Comparison of ENCODE assay signal across 19 cellular contexts in genomic region chr4:168629561-168629960, GRCh38.
"Had no signal": no experiment of that assay in that cellular context is flagged by ENCODE, and none has a peak within 500 bp of the region (broad histone marks: within the 10 kb centered on the region; RNA-seq: fewer than 3 reads in every experiment).

No MANE protein-coding gene starts in this region.

- H3K9me3 Mint-ChIP-seq: activated CD4-positive, alpha-beta T cell treated with anti-CD3 and anti-CD28 coated beads, Interleukin-2, amount 10 ng/mL, durations not matched to agents 24 days and 14 days; activated naive CD4-positive, alpha-beta T cell treated with anti-CD3 and anti-CD28 coated beads for 36 hours; activated T-helper 1 cell treated with anti-CD3 and anti-CD28 coated beads, Interleukin-12 subunit alpha, Interleukin-12 subunit beta, Interleukin-2, Interleukin-4 antibody, amounts not matched to agents 30 ng/mL and 10 ng/mL and 1 ng/mL, durations not matched to agents 14 hours and 24 hours and 36 hours; central memory CD8-positive, alpha-beta T cell; dendritic cell treated with granulocyte-macrophage colony-stimulating factor and Interleukin-4, amounts not matched to agents 40 ng/mL and 50 ng/mL, for 4 days; endodermal cell; stimulated activated naive CD8-positive, alpha-beta T cell treated with anti-CD3 and anti-CD28 coated beads, Interleukin-15, amount 100 ng/mL, for 72 hours; T-helper 1 cell treated with Interleukin-12 subunit alpha and Interleukin-12 subunit beta and Interleukin-4 antibody, amounts not matched to agents 30 μg/mL and 1 μg/mL, for 36 hours had no signal

- H3K4me3 Mint-ChIP-seq: activated CD4-positive, alpha-beta T cell treated with anti-CD3 and anti-CD28 coated beads, Interleukin-2, amount 10 ng/mL, durations not matched to agents 24 days and 14 days; activated naive CD4-positive, alpha-beta T cell treated with anti-CD3 and anti-CD28 coated beads for 36 hours; activated T-helper 1 cell treated with anti-CD3 and anti-CD28 coated beads, Interleukin-12 subunit alpha, Interleukin-12 subunit beta, Interleukin-2, Interleukin-4 antibody, amounts not matched to agents 30 ng/mL and 10 ng/mL and 1 ng/mL, durations not matched to agents 14 hours and 24 hours and 36 hours; central memory CD8-positive, alpha-beta T cell; dendritic cell treated with granulocyte-macrophage colony-stimulating factor and Interleukin-4, amounts not matched to agents 40 ng/mL and 50 ng/mL, for 4 days; endodermal cell; immature natural killer cell; naive thymus-derived CD4-positive, alpha-beta T cell; stimulated activated naive CD8-positive, alpha-beta T cell treated with anti-CD3 and anti-CD28 coated beads, Interleukin-15, amount 100 ng/mL, for 72 hours; T-helper 1 cell treated with Interleukin-12 subunit alpha and Interleukin-12 subunit beta and Interleukin-4 antibody, amounts not matched to agents 30 μg/mL and 1 μg/mL, for 36 hours had no signal

- H3K36me3 Mint-ChIP-seq: immature natural killer cell; naive thymus-derived CD4-positive, alpha-beta T cell had no signal

- H3K9me3 ChIP-seq: body of pancreas, lower lobe of right lung, sigmoid colon, thyroid gland, vagina had no signal

- H3K4me1 Mint-ChIP-seq: central memory CD8-positive, alpha-beta T cell had no signal

- DNase-seq: activated CD4-positive, alpha-beta T cell treated with anti-CD3 and anti-CD28 coated beads, Interleukin-2, amount 10 ng/mL, durations not matched to agents 24 days and 14 days; activated naive CD4-positive, alpha-beta T cell treated with anti-CD3 and anti-CD28 coated beads for 36 hours; body of pancreas; endodermal cell; glutamatergic neuron; immature natural killer cell; lower lobe of right lung; midbrain; naive thymus-derived CD4-positive, alpha-beta T cell; occipital lobe; sigmoid colon; stimulated activated CD4-positive, alpha-beta T cell treated with anti-CD3 and anti-CD28 coated beads, Interleukin-4, amount 100 ng/mL, for 4 hours; stimulated activated naive CD8-positive, alpha-beta T cell treated with anti-CD3 and anti-CD28 coated beads, Interleukin-15, amount 100 ng/mL, for 72 hours; thyroid gland had no signal

- H3K27ac Mint-ChIP-seq: activated CD4-positive, alpha-beta T cell treated with anti-CD3 and anti-CD28 coated beads, Interleukin-2, amount 10 ng/mL, durations not matched to agents 24 days and 14 days; activated naive CD4-positive, alpha-beta T cell treated with anti-CD3 and anti-CD28 coated beads for 36 hours; activated T-helper 1 cell treated with anti-CD3 and anti-CD28 coated beads, Interleukin-12 subunit alpha, Interleukin-12 subunit beta, Interleukin-2, Interleukin-4 antibody, amounts not matched to agents 30 ng/mL and 10 ng/mL and 1 ng/mL, durations not matched to agents 14 hours and 24 hours and 36 hours; dendritic cell treated with granulocyte-macrophage colony-stimulating factor and Interleukin-4, amounts not matched to agents 40 ng/mL and 50 ng/mL, for 4 days; endodermal cell; immature natural killer cell; naive thymus-derived CD4-positive, alpha-beta T cell; stimulated activated naive CD8-positive, alpha-beta T cell treated with anti-CD3 and anti-CD28 coated beads, Interleukin-15, amount 100 ng/mL, for 72 hours; T-helper 1 cell treated with Interleukin-12 subunit alpha and Interleukin-12 subunit beta and Interleukin-4 antibody, amounts not matched to agents 30 μg/mL and 1 μg/mL, for 36 hours had no signal

- H3K4me3 ChIP-seq: body of pancreas, lower lobe of right lung, sigmoid colon, thyroid gland, vagina had no signal

- H3K27me3 ChIP-seq: body of pancreas, sigmoid colon, thyroid gland, vagina had no signal

- H3K36me3 ChIP-seq: lower lobe of right lung, sigmoid colon, thyroid gland, vagina had no signal

- H3K27ac ChIP-seq: body of pancreas, lower lobe of right lung, sigmoid colon, thyroid gland, vagina had no signal

- ATAC-seq: body of pancreas; lower lobe of right lung; naive thymus-derived CD4-positive, alpha-beta T cell; stimulated activated naive CD8-positive, alpha-beta T cell treated with anti-CD3 and anti-CD28 coated beads, Interleukin-15, amount 100 ng/mL, for 72 hours had no signal
